ENCODE assay signal across 35 cellular contexts in genomic region chr1:34711469-34711868, GRCh38. TPM values are rescaled to one million over a fixed set of nuclear protein-coding genes. Genes with fewer than 3 reads are reported as not detected.
A peak's percentile ranks its signal among the peaks of the same experiment; 100 is the strongest.
DNase-seq lines count a peak whose midpoint lies in the region; ATAC-seq and TF ChIP-seq lines count a peak whose summit lies in the region.
"Had no signal": no experiment of that assay in that cellular context is flagged by ENCODE, and none has a peak within 500 bp of the region (broad histone marks: within the 10 kb centered on the region; RNA-seq: fewer than 3 reads in every experiment).

No MANE protein-coding gene starts in this region.

- intact Hi-C loops in OCI-LY7 (cut with micrococcal nuclease; ENCODE audit: unreplicated experiment), result no loop called here

- TF ChIP-seq CTCF in OCI-LY7 (conservative IDR thresholded peaks at IDR 0.05; ENCODE audit: low read length) (no peak), epithelial cell of esophagus (IDR thresholded peaks at IDR 0.05; ENCODE audit: insufficient read depth, low read depth, low read length, missing control alignments) (no peak)

- H3K27me3 ChIP-seq in GM23248 (replicated peaks; ENCODE audit: insufficient read depth), result no peaks in the 10 kb centered on the region
- H3K27me3 ChIP-seq: adrenal gland, body of pancreas, ovary had no signal

- POLR2A ChIA-PET in OCI-LY7 (lab: Charles Lee), result no interaction called here

- ATAC-seq in GM18873 (IDR thresholded peaks at IDR 0.05; ENCODE audit: low FRiP score, unreplicated experiment), result no peak
- ATAC-seq: activated CD8-positive, alpha-beta memory T cell treated with anti-CD3 and anti-CD28 coated beads, Interleukin-2, amount 10 ng/mL, durations not matched to agents 7 days and 5 days; body of pancreas; natural killer cell; Panc1; stimulated activated naive CD8-positive, alpha-beta T cell treated with anti-CD3 and anti-CD28 coated beads, Interleukin-15, amount 100 ng/mL, for 72 hours had no signal

- H4K20me1 ChIP-seq in GM23248 (ENCODE audit: insufficient read depth), result no peaks in the 10 kb centered on the region
- H4K20me1 ChIP-seq in OCI-LY7 (ENCODE audit: insufficient read depth, low read length), result no peaks in the 10 kb centered on the region

- no peak overlapping the region for H3K4me3 ChIP-seq in GM23248
- H3K4me3 ChIP-seq in OCI-LY7 (ENCODE audit: low read depth, low read length, poor library complexity, severe bottlenecking), result no peak overlapping the region
- H3K4me3 ChIP-seq in epithelial cell of esophagus (ENCODE audit: low read length), result no peak overlapping the region
- H3K4me3 ChIP-seq: adrenal gland, body of pancreas, ovary, tibial artery had no signal

- H3K9me3 ChIP-seq in GM23248 (ENCODE audit: low read depth) (no peaks in the 10 kb centered on the region), OCI-LY7 (ENCODE audit: low read length) (no peaks in the 10 kb centered on the region)
- H3K9me3 ChIP-seq: adrenal gland, body of pancreas, ovary, tibial artery had no signal

- WGBS in GM23248 (ENCODE audit: low coverage in 1 of 2, low lambda C conversion rate in 2 of 2, missing lambda C conversion rate in 2 of 2), 2 experiments, result 59 to 68% methylated on average over 4 of the region's 4 CpGs

- in situ Hi-C loops in GM23248 (cut with MboI), result no loop called here

- H3K9me2 ChIP-seq in GM23248 (ENCODE audit: insufficient read depth) (no peaks in the 10 kb centered on the region), OCI-LY7 (ENCODE audit: insufficient read depth, low read length) (no peaks in the 10 kb centered on the region)

- H3K4me2 ChIP-seq in GM23248 (ENCODE audit: unreplicated experiment) (no peak overlapping the region), OCI-LY7 (ENCODE audit: low read length) (no peak overlapping the region)

- no peak overlapping the region for H2AFZ ChIP-seq in GM23248
- H2AFZ ChIP-seq in OCI-LY7 (ENCODE audit: low read length), result no peak overlapping the region

- H3K79me2 ChIP-seq in GM23248 (ENCODE audit: insufficient read depth) (no peaks in the 10 kb centered on the region), OCI-LY7 (ENCODE audit: insufficient read depth, low read depth, low read length) (no peaks in the 10 kb centered on the region)

- CTCF ChIA-PET in OCI-LY7 (lab: Charles Lee; ENCODE audit: unreplicated experiment), result no interaction called here

- no TSS peak for BruUV-seq in OCI-LY7 (replicated peaks; lab: Mats Ljungman, UMichigan)

- H3K27ac ChIP-seq in GM23248 (no peak overlapping the region), OCI-LY7 (ENCODE audit: low read depth, low read length, poor library complexity, severe bottlenecking) (no peak overlapping the region), substantia nigra (ENCODE audit: low read depth, low read length, poor library complexity, severe bottlenecking) (no peak overlapping the region)
- H3K27ac ChIP-seq: adrenal gland, body of pancreas, HL-60, ovary, tibial artery had no signal

- H3K4me1 ChIP-seq in GM23248 (ENCODE audit: insufficient read depth), result no peaks in the 10 kb centered on the region
- H3K4me1 ChIP-seq in OCI-LY7 (ENCODE audit: insufficient read depth, low read length, poor library complexity, severe bottlenecking), result no peaks in the 10 kb centered on the region
- H3K4me1 ChIP-seq: body of pancreas, tibial artery had no signal

- no peak overlapping the region for H3K9ac ChIP-seq in GM23248

- H3F3A ChIP-seq in GM23248 (ENCODE audit: insufficient read depth), result no peaks in the 10 kb centered on the region

- DNase-seq in DMS53 (lab: John Stamatoyannopoulos, UW) (peak; percentile 57), DMS53 treated with DMSO at 0.1 percent for 48 hours (lab: John Stamatoyannopoulos, UW; ENCODE audit: unreplicated experiment) (no peak), GM23248 (peak; percentile 8), OCI-LY7 (ENCODE audit: low spot score) (peak; percentile 17), epithelial cell of esophagus (ENCODE audit: low read depth) (peak; percentile 4), substantia nigra (lab: John Stamatoyannopoulos, UW) (no peak), NCI-H1436 treated with DMSO at 0.1 percent for 48 hours (lab: John Stamatoyannopoulos, UW) (no peak)
- DNase-seq: 8988T; activated CD4-positive, CD25-positive, alpha-beta regulatory T cell; activated CD8-positive, alpha-beta memory T cell treated with anti-CD3 and anti-CD28 coated beads, Interleukin-2, amount 10 ng/mL, durations not matched to agents 7 days and 5 days; activated naive CD4-positive, alpha-beta T cell treated with Interleukin-2 at 50 U/mL for 16 hours; activated T-cell treated with anti-CD3 and anti-CD28 coated beads, Interleukin-2, amount 50 U/mL, for 48 hours; adrenal gland; body of pancreas; CD4-positive, alpha-beta T cell; GF-D8; kidney; natural killer cell; NCI-H2107; NCI-H510A; retina; SIG-M5; small intestine; stimulated activated CD4-positive, alpha-beta T cell treated with anti-CD3 and anti-CD28 coated beads, Interleukin-1b, Interleukin-23, amount 100 ng/mL, for 48 hours; stimulated activated CD8-positive, alpha-beta memory T cell treated with anti-CD3 and anti-CD28 coated beads, Interleukin-4, amount 100 ng/mL, for 48 hours; stimulated activated naive CD8-positive, alpha-beta T cell treated with anti-CD3 and anti-CD28 coated beads, Interleukin-15, amount 100 ng/mL, for 72 hours; T-helper 1 cell; tibial artery had no signal

- H3K36me3 ChIP-seq in GM23248 (ENCODE audit: low read depth) (no peaks in the 10 kb centered on the region), OCI-LY7 (ENCODE audit: insufficient read depth, low read length) (no peaks in the 10 kb centered on the region)
- H3K36me3 ChIP-seq: adrenal gland, ovary, tibial artery had no signal

RNA-seq across cellular contexts. Expression of gene GJB5, which starts 43.4 kb away (rescaled TPM):
- total RNA-seq in GM23248 (2014; rRNA removed; shearing (Covaris generic)), result not detected in 2 replicates
- polyA plus RNA-seq in GM23248 (2016; fragmentation: Nextera tagmentation; extraction: Ambion mirVana), result 0.23 and 0.33 TPM in 2 replicates
- not detected in 2 replicates for total RNA-seq in OCI-LY7 (2014; rRNA removed; shearing (Covaris generic))
- not detected in 2 replicates for total RNA-seq in OCI-LY7 (2022)
- total RNA-seq: activated CD8-positive, alpha-beta memory T cell treated with anti-CD3 and anti-CD28 coated beads, Interleukin-2, amount 10 ng/mL, durations not matched to agents 7 days and 5 days; adrenal gland; body of pancreas; CD4-positive, alpha-beta T cell; chondrocyte; glomerular endothelial cell; kidney; mononuclear cell; natural killer cell; ovary had no signal
- polyA plus RNA-seq: adrenal gland, ovary, small intestine had no signal

RNA-seq across cellular contexts. Expression of gene GJB4, which starts 48.1 kb away (rescaled TPM):
- total RNA-seq in GM23248 (2014; rRNA removed; shearing (Covaris generic)), result not detected in 2 replicates
- not detected in 2 replicates for polyA plus RNA-seq in GM23248 (2016; fragmentation: Nextera tagmentation; extraction: Ambion mirVana)
- total RNA-seq in OCI-LY7 (2014; rRNA removed; shearing (Covaris generic)), result not detected in 2 replicates
- total RNA-seq in OCI-LY7 (2022), result not detected in 2 replicates
- total RNA-seq: activated CD8-positive, alpha-beta memory T cell treated with anti-CD3 and anti-CD28 coated beads, Interleukin-2, amount 10 ng/mL, durations not matched to agents 7 days and 5 days; adrenal gland; body of pancreas; CD4-positive, alpha-beta T cell; chondrocyte; glomerular endothelial cell; mononuclear cell; natural killer cell; ovary had no signal
- polyA plus RNA-seq: adrenal gland, ovary had no signal

Comparison
In these comparisons a context has a peak if more than half of its experiments do, and no peak if none do; other contexts are left out.
1. DNase-seq: peak in DMS53 (single experiment), GM23248 (single experiment), OCI-LY7 (single experiment) and epithelial cell of esophagus (single experiment); none in DMS53 treated with DMSO at 0.1 percent for 48 hours (single experiment), substantia nigra (0 of 49) and NCI-H1436 treated with DMSO at 0.1 percent for 48 hours (single experiment).